Comparison of ENCODE assay signal across 10 cellular contexts in the genomic region with DNA sequence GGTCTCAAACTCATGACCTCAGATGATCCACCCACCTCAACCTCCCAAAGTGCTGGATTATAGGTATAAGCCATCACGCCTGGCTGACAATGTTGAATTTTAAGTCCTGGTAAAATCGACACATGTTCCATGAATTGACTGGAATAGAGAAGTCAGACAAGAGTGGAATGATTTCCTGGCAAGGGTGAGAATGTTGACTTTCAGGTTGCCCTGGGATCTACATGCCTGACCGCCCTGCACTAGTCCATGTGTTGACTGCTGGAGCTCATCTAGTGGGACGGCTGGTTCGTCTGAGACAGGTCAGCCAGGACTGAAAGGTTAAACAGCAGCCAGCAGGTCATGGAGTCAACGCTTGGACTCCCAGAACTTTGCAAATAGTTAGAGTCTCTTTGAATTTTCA.
"Had no signal": no experiment of that assay in that cellular context is flagged by ENCODE, and none has a peak within 500 bp of the region (broad histone marks: within the 10 kb centered on the region; RNA-seq: fewer than 3 reads in every experiment).

No MANE protein-coding gene starts in this region.

- ATAC-seq: activated CD8-positive, alpha-beta T cell treated with anti-CD3 and anti-CD28 coated beads for 36 hours; left colon; natural killer cell; stimulated activated naive CD8-positive, alpha-beta T cell treated with anti-CD3 and anti-CD28 coated beads, Interleukin-15, Interleukin-2, amounts not matched to agents 100 U/mL and 50 U/mL, for 24 hours had no signal

- H3K36me3 Mint-ChIP-seq: natural killer cell had no signal

- DNase-seq: activated CD8-positive, alpha-beta memory T cell treated with anti-CD3 and anti-CD28 coated beads, Interleukin-2, amount 50 U/mL, for 48 hours; activated CD8-positive, alpha-beta T cell treated with anti-CD3 and anti-CD28 coated beads for 36 hours; activated naive CD4-positive, alpha-beta T cell; hypothalamus; left colon; natural killer cell; stimulated activated CD4-positive, alpha-beta T cell treated with anti-CD3 and anti-CD28 coated beads, Interleukin-2, amount 100 ng/mL, for 48 hours; stimulated activated naive CD8-positive, alpha-beta T cell treated with anti-CD3 and anti-CD28 coated beads, Interleukin-15, Interleukin-2, amounts not matched to agents 100 U/mL and 50 U/mL, for 24 hours; T1000 had no signal

- H3K4me1 Mint-ChIP-seq: natural killer cell had no signal

- H3K27ac Mint-ChIP-seq: activated CD8-positive, alpha-beta T cell treated with anti-CD3 and anti-CD28 coated beads for 36 hours; activated T-helper 1 cell treated with anti-CD3 and anti-CD28 coated beads, Interleukin-12 subunit alpha, Interleukin-12 subunit beta, Interleukin-2, Interleukin-4 antibody, amounts not matched to agents 30 ng/mL and 10 ng/mL and 1 ng/mL, durations not matched to agents 14 hours and 24 hours and 36 hours; natural killer cell had no signal

- H3K4me3 Mint-ChIP-seq: activated CD8-positive, alpha-beta T cell treated with anti-CD3 and anti-CD28 coated beads for 36 hours; activated T-helper 1 cell treated with anti-CD3 and anti-CD28 coated beads, Interleukin-12 subunit alpha, Interleukin-12 subunit beta, Interleukin-2, Interleukin-4 antibody, amounts not matched to agents 30 ng/mL and 10 ng/mL and 1 ng/mL, durations not matched to agents 14 hours and 24 hours and 36 hours; natural killer cell had no signal

- H3K9me3 Mint-ChIP-seq: activated CD8-positive, alpha-beta T cell treated with anti-CD3 and anti-CD28 coated beads for 36 hours; activated T-helper 1 cell treated with anti-CD3 and anti-CD28 coated beads, Interleukin-12 subunit alpha, Interleukin-12 subunit beta, Interleukin-2, Interleukin-4 antibody, amounts not matched to agents 30 ng/mL and 10 ng/mL and 1 ng/mL, durations not matched to agents 14 hours and 24 hours and 36 hours; natural killer cell had no signal
